In genomic region chr6:39918831-39919230, GRCh38 we compare ENCODE assay signal across 40 cellular contexts.
"Had no signal": no experiment of that assay in that cellular context is flagged by ENCODE, and none has a peak within 500 bp of the region (broad histone marks: within the 10 kb centered on the region; RNA-seq: fewer than 3 reads in every experiment).

No MANE protein-coding gene starts in this region.

- ATAC-seq: activated naive CD4-positive, alpha-beta T cell treated with anti-CD3 and anti-CD28 coated beads, Interleukin-2, amount 50 U/mL, for 72 hours; activated naive CD8-positive, alpha-beta T cell treated with anti-CD3 and anti-CD28 coated beads, Interleukin-2, amount 50 U/mL, for 24 hours; activated T-cell treated with anti-CD3 and anti-CD28 coated beads, Interleukin-2, amount 50 U/mL, for 4 hours; activated T-cell treated with anti-CD3 and anti-CD28 coated beads, Interleukin-2, amount 50 U/mL, for 72 hours; activated T-helper 17 cell treated with anti-CD3 and anti-CD28 coated beads, Interleukin-2, amount 50 U/mL, for 72 hours; body of pancreas had no signal

- H3K4me1 Mint-ChIP-seq: activated naive CD4-positive, alpha-beta T cell treated with anti-CD3 and anti-CD28 coated beads, Interleukin-2, amount 10 ng/mL, durations not matched to agents 7 days and 5 days; activated T-helper 17 cell treated with anti-CD3 and anti-CD28 coated beads, Interleukin-2, amount 50 U/mL, for 72 hours; brain; central memory CD8-positive, alpha-beta T cell had no signal

- H3K27ac Mint-ChIP-seq: activated naive CD4-positive, alpha-beta T cell treated with anti-CD3 and anti-CD28 coated beads for 36 hours; activated naive CD4-positive, alpha-beta T cell treated with anti-CD3 and anti-CD28 coated beads, Interleukin-2, amount 10 ng/mL, durations not matched to agents 7 days and 5 days; activated naive CD4-positive, alpha-beta T cell treated with anti-CD3 and anti-CD28 coated beads, Interleukin-2, amount 50 U/mL, for 24 hours; activated naive CD4-positive, alpha-beta T cell treated with anti-CD3 and anti-CD28 coated beads, Interleukin-2, amount 50 U/mL, for 72 hours; activated naive CD8-positive, alpha-beta T cell; activated naive CD8-positive, alpha-beta T cell treated with anti-CD3 and anti-CD28 coated beads for 36 hours; activated naive CD8-positive, alpha-beta T cell treated with anti-CD3 and anti-CD28 coated beads, Interleukin-2, amount 10 ng/mL, durations not matched to agents 7 days and 5 days; activated naive CD8-positive, alpha-beta T cell treated with anti-CD3 and anti-CD28 coated beads, Interleukin-2, amount 50 U/mL, for 24 hours; activated T-cell treated with anti-CD3 and anti-CD28 coated beads, Interleukin-2, amount 50 U/mL, for 24 hours; activated T-cell treated with anti-CD3 and anti-CD28 coated beads, Interleukin-2, amount 50 U/mL, for 72 hours; activated T-helper 1 cell treated with anti-CD3 and anti-CD28 coated beads, Interleukin-12 subunit alpha, Interleukin-12 subunit beta, Interleukin-2, Interleukin-4 antibody, amounts not matched to agents 30 ng/mL and 10 ng/mL and 1 ng/mL, durations not matched to agents 14 hours and 24 hours and 36 hours; activated T-helper 17 cell treated with anti-CD3 and anti-CD28 coated beads, Interleukin-2, amount 50 U/mL, for 72 hours; activated T-helper 2 cell treated with anti-CD3 and anti-CD28 coated beads, Interferon-gamma antibody, Interleukin-2, Interleukin-4, amounts not matched to agents 10 μg/mL and 5 μg/mL and 100 μg/mL, durations not matched to agents 14 hours and 24 hours and 36 hours; brain had no signal

- FAIRE-seq: astrocyte, bronchial epithelial cell had no signal

- H3K4me3 Mint-ChIP-seq: activated naive CD4-positive, alpha-beta T cell treated with anti-CD3 and anti-CD28 coated beads for 36 hours; activated naive CD4-positive, alpha-beta T cell treated with anti-CD3 and anti-CD28 coated beads, Interleukin-2, amount 10 ng/mL, durations not matched to agents 7 days and 5 days; activated naive CD4-positive, alpha-beta T cell treated with anti-CD3 and anti-CD28 coated beads, Interleukin-2, amount 50 U/mL, for 24 hours; activated naive CD8-positive, alpha-beta T cell; activated naive CD8-positive, alpha-beta T cell treated with anti-CD3 and anti-CD28 coated beads for 36 hours; activated naive CD8-positive, alpha-beta T cell treated with anti-CD3 and anti-CD28 coated beads, Interleukin-2, amount 10 ng/mL, durations not matched to agents 7 days and 5 days; activated naive CD8-positive, alpha-beta T cell treated with anti-CD3 and anti-CD28 coated beads, Interleukin-2, amount 50 U/mL, for 24 hours; activated T-cell treated with anti-CD3 and anti-CD28 coated beads, Interleukin-2, amount 50 U/mL, for 24 hours; activated T-cell treated with anti-CD3 and anti-CD28 coated beads, Interleukin-2, amount 50 U/mL, for 4 hours; activated T-cell treated with anti-CD3 and anti-CD28 coated beads, Interleukin-2, amount 50 U/mL, for 72 hours; activated T-helper 1 cell treated with anti-CD3 and anti-CD28 coated beads, Interleukin-12 subunit alpha, Interleukin-12 subunit beta, Interleukin-2, Interleukin-4 antibody, amounts not matched to agents 30 ng/mL and 10 ng/mL and 1 ng/mL, durations not matched to agents 14 hours and 24 hours and 36 hours; activated T-helper 17 cell treated with anti-CD3 and anti-CD28 coated beads, Interleukin-2, amount 50 U/mL, for 72 hours; brain; central memory CD8-positive, alpha-beta T cell had no signal

- DNase-seq: activated effector memory CD4-positive, alpha-beta T cell treated with anti-CD3 and anti-CD28 coated beads, Interleukin-2, amount 50 U/mL, for 16 hours; activated effector memory CD4-positive, alpha-beta T cell treated with Interleukin-2 at 50 U/mL for 16 hours; activated gamma-delta T cell; activated gamma-delta T cell treated with Interleukin-2 at 50 U/mL for 16 hours; activated naive CD4-positive, alpha-beta T cell; activated naive CD4-positive, alpha-beta T cell treated with anti-CD3 and anti-CD28 coated beads for 36 hours; activated naive CD4-positive, alpha-beta T cell treated with anti-CD3 and anti-CD28 coated beads, Interleukin-2, amount 10 ng/mL, durations not matched to agents 7 days and 5 days; activated naive CD4-positive, alpha-beta T cell treated with anti-CD3 and anti-CD28 coated beads, Interleukin-2, amount 50 U/mL, for 16 hours; activated naive CD4-positive, alpha-beta T cell treated with Interleukin-2 at 50 U/mL for 16 hours; activated naive CD8-positive, alpha-beta T cell treated with anti-CD3 and anti-CD28 coated beads for 36 hours; activated naive CD8-positive, alpha-beta T cell treated with anti-CD3 and anti-CD28 coated beads, Interleukin-2, amount 10 ng/mL, durations not matched to agents 7 days and 5 days; activated naive CD8-positive, alpha-beta T cell treated with anti-CD3 and anti-CD28 coated beads, Interleukin-2, amount 50 U/mL, for 24 hours; activated T-cell treated with anti-CD3 and anti-CD28 coated beads, Interleukin-2, amount 50 U/mL, for 1 hour; activated T-cell treated with anti-CD3 and anti-CD28 coated beads, Interleukin-2, amount 50 U/mL, for 24 hours; activated T-cell treated with anti-CD3 and anti-CD28 coated beads, Interleukin-2, amount 50 U/mL, for 4 hours; activated T-cell treated with anti-CD3 and anti-CD28 coated beads, Interleukin-2, amount 50 U/mL, for 48 hours; activated T-cell treated with anti-CD3 and anti-CD28 coated beads, Interleukin-2, amount 50 U/mL, for 72 hours; adrenal gland; amniotic stem cell; amygdala; anterior cingulate cortex; aorta; body of pancreas; brain microvascular endothelial cell; caudate nucleus; central memory CD4-positive, alpha-beta T cell; cerebellar nuclear complex had no signal

- H3K9me3 ChIP-seq: adrenal gland, ascending aorta, body of pancreas, breast epithelium had no signal

- H3K4me3 ChIP-seq: adrenal gland, ascending aorta, body of pancreas, breast epithelium, cardiac muscle cell had no signal

- H3K27me3 ChIP-seq: adrenal gland, ascending aorta, body of pancreas, brain microvascular endothelial cell, breast epithelium, cardiac muscle cell had no signal

- H3K27me3 Mint-ChIP-seq: activated naive CD4-positive, alpha-beta T cell treated with anti-CD3 and anti-CD28 coated beads, Interleukin-2, amount 10 ng/mL, durations not matched to agents 7 days and 5 days; activated naive CD4-positive, alpha-beta T cell treated with anti-CD3 and anti-CD28 coated beads, Interleukin-2, amount 50 U/mL, for 24 hours; activated naive CD8-positive, alpha-beta T cell; activated naive CD8-positive, alpha-beta T cell treated with anti-CD3 and anti-CD28 coated beads for 36 hours; activated naive CD8-positive, alpha-beta T cell treated with anti-CD3 and anti-CD28 coated beads, Interleukin-2, amount 10 ng/mL, durations not matched to agents 7 days and 5 days; activated naive CD8-positive, alpha-beta T cell treated with anti-CD3 and anti-CD28 coated beads, Interleukin-2, amount 50 U/mL, for 24 hours; activated T-cell treated with anti-CD3 and anti-CD28 coated beads, Interleukin-2, amount 50 U/mL, for 24 hours; activated T-helper 17 cell treated with anti-CD3 and anti-CD28 coated beads, Interleukin-2, amount 50 U/mL, for 72 hours had no signal

- H3K36me3 Mint-ChIP-seq: activated naive CD4-positive, alpha-beta T cell treated with anti-CD3 and anti-CD28 coated beads, Interleukin-2, amount 10 ng/mL, durations not matched to agents 7 days and 5 days; activated naive CD4-positive, alpha-beta T cell treated with anti-CD3 and anti-CD28 coated beads, Interleukin-2, amount 50 U/mL, for 72 hours; activated naive CD8-positive, alpha-beta T cell treated with anti-CD3 and anti-CD28 coated beads, Interleukin-2, amount 10 ng/mL, durations not matched to agents 7 days and 5 days had no signal

- H3K36me3 ChIP-seq: breast epithelium, cardiac muscle cell had no signal

- H3K27ac ChIP-seq: adrenal gland, ascending aorta, brain microvascular endothelial cell, breast epithelium, cardiac muscle cell had no signal

- H3K9me3 Mint-ChIP-seq: activated naive CD4-positive, alpha-beta T cell treated with anti-CD3 and anti-CD28 coated beads for 36 hours; activated naive CD4-positive, alpha-beta T cell treated with anti-CD3 and anti-CD28 coated beads, Interleukin-2, amount 10 ng/mL, durations not matched to agents 7 days and 5 days; activated naive CD4-positive, alpha-beta T cell treated with anti-CD3 and anti-CD28 coated beads, Interleukin-2, amount 50 U/mL, for 24 hours; activated naive CD4-positive, alpha-beta T cell treated with anti-CD3 and anti-CD28 coated beads, Interleukin-2, amount 50 U/mL, for 72 hours; activated naive CD8-positive, alpha-beta T cell treated with anti-CD3 and anti-CD28 coated beads for 36 hours; activated naive CD8-positive, alpha-beta T cell treated with anti-CD3 and anti-CD28 coated beads, Interleukin-2, amount 10 ng/mL, durations not matched to agents 7 days and 5 days; activated naive CD8-positive, alpha-beta T cell treated with anti-CD3 and anti-CD28 coated beads, Interleukin-2, amount 50 U/mL, for 24 hours; activated T-cell treated with anti-CD3 and anti-CD28 coated beads, Interleukin-2, amount 50 U/mL, for 24 hours; activated T-cell treated with anti-CD3 and anti-CD28 coated beads, Interleukin-2, amount 50 U/mL, for 4 hours; activated T-cell treated with anti-CD3 and anti-CD28 coated beads, Interleukin-2, amount 50 U/mL, for 72 hours; activated T-helper 1 cell treated with anti-CD3 and anti-CD28 coated beads, Interleukin-12 subunit alpha, Interleukin-12 subunit beta, Interleukin-2, Interleukin-4 antibody, amounts not matched to agents 30 ng/mL and 10 ng/mL and 1 ng/mL, durations not matched to agents 14 hours and 24 hours and 36 hours; activated T-helper 17 cell treated with anti-CD3 and anti-CD28 coated beads, Interleukin-2, amount 50 U/mL, for 72 hours; activated T-helper 2 cell treated with anti-CD3 and anti-CD28 coated beads, Interferon-gamma antibody, Interleukin-2, Interleukin-4, amounts not matched to agents 10 μg/mL and 5 μg/mL and 100 μg/mL, durations not matched to agents 14 hours and 24 hours and 36 hours; brain; central memory CD8-positive, alpha-beta T cell had no signal
